18 cellular contexts compared by ENCODE assay signal in the genomic region with DNA sequence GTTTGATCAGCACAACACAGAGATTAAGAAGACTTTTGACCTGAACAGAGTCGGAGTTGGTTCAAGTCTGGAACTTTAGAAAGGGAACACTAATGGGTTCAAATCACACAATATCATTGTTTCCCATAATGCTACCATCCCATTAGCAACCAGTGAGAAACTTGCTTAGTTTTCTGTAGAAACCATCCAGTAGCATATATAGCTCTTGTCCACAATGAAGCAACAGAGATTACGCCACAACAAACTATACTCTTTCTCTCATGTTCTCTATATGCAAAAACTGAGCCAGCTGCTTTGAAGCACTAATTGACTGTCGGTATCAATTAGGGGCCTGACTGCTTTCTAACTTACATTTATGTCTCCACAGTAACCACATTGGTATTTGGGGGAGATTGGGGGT.
"Had no signal": no experiment of that assay in that cellular context is flagged by ENCODE, and none has a peak within 500 bp of the region (broad histone marks: within the 10 kb centered on the region; RNA-seq: fewer than 3 reads in every experiment).

No MANE protein-coding gene starts in this region.

- H3K4me3 Mint-ChIP-seq: natural killer cell treated with Interleukin-12 subunit alpha and Interleukin-12 subunit beta and Interleukin-15 and Interleukin-18, amount 100 ng/mL, for 72 hours; stimulated activated naive B cell treated with anti-CD40 and anti-IgM and Interleukin-4, amounts not matched to agents 10 μg/mL and 1 μg/mL and 100 μg/mL, for 72 hours had no signal

- H3K27ac Mint-ChIP-seq: natural killer cell treated with Interleukin-12 subunit alpha and Interleukin-12 subunit beta and Interleukin-15 and Interleukin-18, amount 100 ng/mL, for 72 hours; stimulated activated naive B cell treated with anti-CD40 and anti-IgM and Interleukin-4, amounts not matched to agents 10 μg/mL and 1 μg/mL and 100 μg/mL, for 72 hours had no signal

- DNase-seq: foreskin keratinocyte; head of caudate nucleus; left colon; left ventricle myocardium superior; mesenchymal stem cell; midbrain; occipital lobe; pancreas; spleen; stimulated activated CD4-positive, alpha-beta T cell treated with anti-CD3 and anti-CD28 coated beads, Interleukin-15, amount 100 ng/mL, for 24 hours; stimulated activated CD4-positive, alpha-beta T cell treated with anti-CD3 and anti-CD28 coated beads, Interleukin-1b, Interleukin-23, amount 100 ng/mL, for 48 hours; stimulated activated CD4-positive, alpha-beta T cell treated with anti-CD3 and anti-CD28 coated beads, Interleukin-4, amount 100 ng/mL, for 24 hours; stimulated activated naive B cell treated with anti-CD40 and anti-IgM and Interleukin-4, amounts not matched to agents 10 μg/mL and 1 μg/mL and 100 μg/mL, for 72 hours; stomach; substantia nigra; transverse colon had no signal

- H3K27me3 Mint-ChIP-seq: stimulated activated naive B cell treated with anti-CD40 and anti-IgM and Interleukin-4, amounts not matched to agents 10 μg/mL and 1 μg/mL and 100 μg/mL, for 72 hours had no signal

- ATAC-seq: foreskin keratinocyte; left colon; left ventricle myocardium superior; natural killer cell treated with Interleukin-12 subunit alpha and Interleukin-12 subunit beta and Interleukin-15 and Interleukin-18, amount 100 ng/mL, for 72 hours; pancreas; sciatic nerve; stimulated activated naive B cell treated with anti-CD40 and anti-IgM and Interleukin-4, amounts not matched to agents 10 μg/mL and 1 μg/mL and 100 μg/mL, for 72 hours had no signal
